ENCODE assay signal across 15 cellular contexts in the genomic region with DNA sequence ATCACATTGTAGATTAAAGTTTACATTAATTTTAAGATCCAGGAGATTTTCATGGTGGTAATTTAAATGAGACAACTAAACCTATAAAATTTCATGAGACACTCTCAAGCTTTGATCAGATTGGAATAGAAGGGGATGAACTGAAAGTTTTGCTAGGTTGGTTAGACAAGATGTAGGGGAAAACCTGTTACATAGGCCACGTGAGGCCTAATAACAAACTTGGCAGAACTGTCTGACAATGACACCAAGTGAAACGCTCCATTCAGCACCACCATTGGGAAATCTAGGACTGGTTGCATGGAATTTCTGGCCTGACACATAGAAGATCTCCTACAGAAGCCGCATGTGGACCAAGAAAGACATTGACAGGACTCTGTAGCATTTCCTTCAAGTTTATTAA.
DNase-seq lines count a peak whose midpoint lies in the region; ATAC-seq, FAIRE-seq and TF ChIP-seq lines count a peak whose summit lies in the region.
"Had no signal": no experiment of that assay in that cellular context is flagged by ENCODE, and none has a peak within 500 bp of the region (broad histone marks: within the 10 kb centered on the region; RNA-seq: fewer than 3 reads in every experiment).

No MANE protein-coding gene starts in this region.

- TF ChIP-seq RAD21 in HepG2 (CRISPR knock-in tag; IDR thresholded peaks at IDR 0.05) = no peak

- POLR2A ChIA-PET in CD4-positive, alpha-beta T cell (lab: Charles Lee) = interaction anchor here (1.7 to 2.2 kb wide), 2 partner anchors 8 to 88 kb away, joined by 8 to 12 read pairs; a partner anchor contains a TSS
- POLR2A ChIA-PET in HepG2 (lab: Yijun Ruan, JAX) = no interaction called here

- no peaks in the 10 kb centered on the region for H3K79me2 ChIP-seq in HepG2 (ENCODE audit: insufficient read depth, low read length)

- H3K4me3 Mint-ChIP-seq in activated T-cell treated with anti-CD3 and anti-CD28 coated beads, Interleukin-2, amount 50 U/mL, for 24 hours = no peak overlapping the region
- no peak overlapping the region for H3K4me3 Mint-ChIP-seq in activated T-cell treated with anti-CD3 and anti-CD28 coated beads, Interleukin-2, amount 50 U/mL, for 4 hours
- H3K4me3 Mint-ChIP-seq in CD4-positive, alpha-beta T cell = no peak overlapping the region
- H3K4me3 Mint-ChIP-seq in endothelial cell (ENCODE audit: unreplicated experiment) = no peak overlapping the region
- H3K4me3 Mint-ChIP-seq: H9 had no signal

- H3K9me3 Mint-ChIP-seq in activated T-cell treated with anti-CD3 and anti-CD28 coated beads, Interleukin-2, amount 50 U/mL, for 24 hours = peaks cover 3% of the 10 kb centered on the region
- H3K9me3 Mint-ChIP-seq in activated T-cell treated with anti-CD3 and anti-CD28 coated beads, Interleukin-2, amount 50 U/mL, for 4 hours = no peaks in the 10 kb centered on the region
- no peaks in the 10 kb centered on the region for H3K9me3 Mint-ChIP-seq in CD4-positive, alpha-beta T cell
- H3K9me3 Mint-ChIP-seq in endothelial cell (ENCODE audit: unreplicated experiment) = no peaks in the 10 kb centered on the region

- peak overlapping the region; percentile 11 for H3K27ac Mint-ChIP-seq in activated T-cell treated with anti-CD3 and anti-CD28 coated beads, Interleukin-2, amount 50 U/mL, for 24 hours
- peak overlapping the region; percentile 78 for H3K27ac Mint-ChIP-seq in CD4-positive, alpha-beta T cell
- H3K27ac Mint-ChIP-seq in endothelial cell (ENCODE audit: unreplicated experiment) = peak overlapping the region; percentile 94

- H2AFZ ChIP-seq in HepG2 (ENCODE audit: low read length) = no peak overlapping the region

- no peak overlapping the region for H3K27ac ChIP-seq in CD4-positive, alpha-beta T cell (ENCODE audit: low read depth, low read length)
- H3K27ac ChIP-seq in KOPT-K1 (ENCODE audit: low read depth, low read length, poor library complexity, severe bottlenecking) = peak overlapping the region; percentile 15
- H3K27ac ChIP-seq in HepG2 (ENCODE audit: extremely low read length, insufficient read depth, low read length) = no peak overlapping the region
- H3K27ac ChIP-seq: SJSA1 had no signal

- DNase-seq in activated T-cell treated with anti-CD3 and anti-CD28 coated beads, Interleukin-2, amount 50 U/mL, for 24 hours = no peak
- no peak for DNase-seq in activated T-cell treated with anti-CD3 and anti-CD28 coated beads, Interleukin-2, amount 50 U/mL, for 4 hours
- no peak for DNase-seq in CD4-positive, alpha-beta T cell
- DNase-seq in endothelial cell (ENCODE audit: low spot score) (no peak), HepG2 (ENCODE audit: low spot score) (no peak)
- DNase-seq: DMS153, H9, NCI-H1092, NCI-H2107, NCI-H345, NCI-H526 treated with DMSO at 0.1 percent for 48 hours had no signal

- FAIRE-seq in HepG2 (lab: Jason Lieb, UNC) = no peak

- 10% methylated on average over 3 of the region's 3 CpGs for WGBS in HepG2 (ENCODE audit: low lambda C conversion rate)

- in situ Hi-C loops in HepG2 (cut with HindIII; ENCODE audit: extremely low pct_ligation_motif_present, low pct_unique_long_range_greater_than_20kb) = no loop called here

- TF ChIP-seq EP300 in HepG2 (IDR thresholded peaks at IDR 0.05; ENCODE audit: low read depth in 2 of 2, low read length in 2 of 2) (no peak), HepG2 (CRISPR knock-in tag; IDR thresholded peaks at IDR 0.05; ENCODE audit: borderline replicate concordance) (no peak)

- no TSS peak for BruUV-seq in HepG2 (replicated peaks; lab: Mats Ljungman, UMichigan)

- intact Hi-C loops in CD4-positive, alpha-beta T cell (cut with DNase I, micrococcal nuclease) = no loop called here
- intact Hi-C loops in HepG2 (cut with micrococcal nuclease; ENCODE audit: unreplicated experiment) = no loop called here

- no peaks in the 10 kb centered on the region for H3K27me3 Mint-ChIP-seq in activated T-cell treated with anti-CD3 and anti-CD28 coated beads, Interleukin-2, amount 50 U/mL, for 24 hours
- no peaks in the 10 kb centered on the region for H3K27me3 Mint-ChIP-seq in activated T-cell treated with anti-CD3 and anti-CD28 coated beads, Interleukin-2, amount 50 U/mL, for 4 hours (ENCODE audit: low read depth)
- H3K27me3 Mint-ChIP-seq in CD4-positive, alpha-beta T cell = no peaks in the 10 kb centered on the region
- H3K27me3 Mint-ChIP-seq in endothelial cell (ENCODE audit: unreplicated experiment) = no peaks in the 10 kb centered on the region

- peaks cover 6% of the 10 kb centered on the region for H3K36me3 Mint-ChIP-seq in activated T-cell treated with anti-CD3 and anti-CD28 coated beads, Interleukin-2, amount 50 U/mL, for 24 hours (ENCODE audit: low read depth)
- no peaks in the 10 kb centered on the region for H3K36me3 Mint-ChIP-seq in activated T-cell treated with anti-CD3 and anti-CD28 coated beads, Interleukin-2, amount 50 U/mL, for 4 hours (ENCODE audit: insufficient read depth)
- H3K36me3 Mint-ChIP-seq in CD4-positive, alpha-beta T cell (ENCODE audit: low read depth) = no peaks in the 10 kb centered on the region
- H3K36me3 Mint-ChIP-seq in endothelial cell (ENCODE audit: low read depth, unreplicated experiment) = no peaks in the 10 kb centered on the region

- H3K9ac ChIP-seq in HepG2 (ENCODE audit: insufficient read depth, low read depth, low read length) = no peak overlapping the region

- H3K4me1 ChIP-seq in HepG2 (ENCODE audit: insufficient read depth, low read length) = no peaks in the 10 kb centered on the region
- H3K4me1 ChIP-seq: SJSA1 had no signal

- peaks cover 61% of the 10 kb centered on the region for H3K4me1 Mint-ChIP-seq in activated T-cell treated with anti-CD3 and anti-CD28 coated beads, Interleukin-2, amount 50 U/mL, for 24 hours (ENCODE audit: low read depth)
- H3K4me1 Mint-ChIP-seq in activated T-cell treated with anti-CD3 and anti-CD28 coated beads, Interleukin-2, amount 50 U/mL, for 4 hours (ENCODE audit: low read depth) = peaks cover 41% of the 10 kb centered on the region
- H3K4me1 Mint-ChIP-seq in CD4-positive, alpha-beta T cell (ENCODE audit: low read depth) = peaks cover 59% of the 10 kb centered on the region
- H3K4me1 Mint-ChIP-seq in endothelial cell (ENCODE audit: unreplicated experiment) = peaks cover 15% of the 10 kb centered on the region

- H3K36me3 ChIP-seq in KOPT-K1 (ENCODE audit: insufficient read depth, low read length) (no peaks in the 10 kb centered on the region), HepG2 (replicated peaks in 1 of 2; ENCODE audit: control insufficient read depth in 1 of 2, insufficient read depth in 2 of 2, low read length in 2 of 2) (no peaks in the 10 kb centered on the region)
- H3K36me3 ChIP-seq: SJSA1 had no signal

- no peak overlapping the region for H3K4me3 ChIP-seq in HepG2 (replicated peaks in 1 of 3; ENCODE audit: insufficient read depth in 1 of 3, low read depth in 2 of 3, low read length in 3 of 3)
- H3K4me3 ChIP-seq: SJSA1 had no signal

- H3K27me3 ChIP-seq in CD4-positive, alpha-beta T cell (ENCODE audit: control insufficient read depth, insufficient read depth, low read length) = no peaks in the 10 kb centered on the region
- no peaks in the 10 kb centered on the region; a peak in 1 of 5 replicates for H3K27me3 ChIP-seq in HepG2 (ENCODE audit: control insufficient read depth in 1 of 2, insufficient read depth in 2 of 2, low read length in 2 of 2)
- H3K27me3 ChIP-seq: SJSA1 had no signal

- no peak overlapping the region for H3K4me2 ChIP-seq in HepG2 (ENCODE audit: low read depth, low read length)

- CTCF ChIA-PET in CD4-positive, alpha-beta T cell (lab: Charles Lee) = no interaction called here
- CTCF ChIA-PET in HepG2 (lab: Yijun Ruan, JAX; ENCODE audit: low intra/inter-chr PET ratio, low total read pairs) = no interaction called here

- no peak for TF ChIP-seq POLR2A in HepG2 (IDR thresholded peaks at IDR 0.05; ENCODE audit: insufficient read depth in 1 of 2, low read depth in 2 of 2, low read length in 2 of 2)

- no peaks in the 10 kb centered on the region for H3K9me3 ChIP-seq in CD4-positive, alpha-beta T cell (ENCODE audit: control insufficient read depth, low read length)
- H3K9me3 ChIP-seq in KOPT-K1 (ENCODE audit: insufficient read depth, low read length, poor library complexity, severe bottlenecking) (peaks cover 12% of the 10 kb centered on the region), HepG2 (ENCODE audit: low read length) (no peaks in the 10 kb centered on the region)
- H3K9me3 ChIP-seq: SJSA1 had no signal

- no peaks in the 10 kb centered on the region for H4K20me1 ChIP-seq in HepG2 (ENCODE audit: insufficient read depth, low read length)

- no peak for TF ChIP-seq CTCF in CD4-positive, alpha-beta T cell (IDR thresholded peaks at IDR 0.05)
- TF ChIP-seq CTCF in endothelial cell (IDR thresholded peaks at IDR 0.05; ENCODE audit: unreplicated experiment) (no peak), HepG2 (CRISPR knock-in tag; IDR thresholded peaks at IDR 0.05) (no peak)

- ATAC-seq in activated T-cell treated with anti-CD3 and anti-CD28 coated beads, Interleukin-2, amount 50 U/mL, for 4 hours = no peak
- no peak for ATAC-seq in CD4-positive, alpha-beta T cell (ENCODE audit: poor library complexity)
- ATAC-seq in GM19467 (IDR thresholded peaks at IDR 0.05; ENCODE audit: unreplicated experiment) = no peak
- no peak for ATAC-seq in HepG2
- ATAC-seq in HG03354 (IDR thresholded peaks at IDR 0.05; ENCODE audit: poor library complexity, severe bottlenecking, unreplicated experiment) = no peak

TF ChIP-seq in HepG2, 621 proteins besides CTCF, POLR2A, EP300 and RAD21:
- TF ChIP-seq ZNF598 (CRISPR knock-in tag; IDR thresholded peaks at IDR 0.05; ENCODE audit: borderline replicate concordance) = no peak

Comparison
In these comparisons a context has a peak if more than half of its experiments do, and no peak if none do; other contexts are left out.
1. H3K27ac Mint-ChIP-seq: peak in every context shown above with its lines; median percentile 94 in endothelial cell; 78 in CD4-positive, alpha-beta T cell; 11 in activated T-cell treated with anti-CD3 and anti-CD28 coated beads, Interleukin-2, amount 50 U/mL, for 24 hours.